In the genomic region with DNA sequence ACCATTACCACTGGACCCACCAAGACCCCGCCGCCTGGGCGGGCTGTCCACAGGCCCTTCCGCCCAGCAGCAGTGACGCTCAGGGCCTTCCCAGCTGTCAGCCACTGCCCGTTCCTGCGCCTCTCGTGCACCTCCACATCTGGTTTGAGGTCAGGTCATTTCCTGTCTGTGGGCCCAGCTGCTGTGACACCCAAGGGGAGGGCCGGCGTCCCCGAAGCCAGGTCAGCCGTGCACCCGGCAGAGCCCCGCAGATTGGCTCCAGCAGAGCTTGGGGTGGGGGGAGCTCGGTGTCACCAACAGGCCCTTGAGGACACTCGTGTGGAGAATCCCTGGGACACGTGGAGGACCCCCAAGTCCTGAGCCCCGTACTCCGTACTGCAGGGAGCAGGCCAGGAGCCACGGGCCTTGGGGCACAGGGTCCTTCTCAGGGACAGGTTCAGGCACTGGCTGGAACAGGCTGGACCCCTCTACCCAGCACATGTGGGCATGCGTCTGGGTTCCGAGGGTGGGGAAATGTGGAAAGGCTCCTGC, we compare ENCODE assay signal across 10 cellular contexts. TPM values are rescaled to one million over a fixed set of nuclear protein-coding genes. Genes with fewer than 3 reads are reported as not detected.
DNase-seq lines count a peak whose midpoint lies in the region; ATAC-seq, FAIRE-seq and TF ChIP-seq lines count a peak whose summit lies in the region.
"Had no signal": no experiment of that assay in that cellular context is flagged by ENCODE, and none has a peak within 500 bp of the region (broad histone marks: within the 10 kb centered on the region; RNA-seq: fewer than 3 reads in every experiment).

No MANE protein-coding gene starts in this region.

- no peak overlapping the region for H3K27ac ChIP-seq in CD8-positive, alpha-beta memory T cell (ENCODE audit: low read depth, low read length)
- H3K27ac ChIP-seq in IMR-90 (ENCODE audit: insufficient read depth, low read length) (no peak overlapping the region), H1 (ENCODE audit: low read depth, low read length) (no peak overlapping the region), substantia nigra (ENCODE audit: low read depth, low read length, poor library complexity, severe bottlenecking) (no peak overlapping the region)
- H3K27ac ChIP-seq: adrenal gland, GM23248 had no signal

- H3K4me2 ChIP-seq in IMR-90 (ENCODE audit: low read depth, low read length) (no peak overlapping the region), H1 (ENCODE audit: insufficient read depth in 1 of 2, low read depth in 2 of 2, low read length in 2 of 2) (no peak overlapping the region)

- peak overlapping the region in 4 of 8 donors; percentile 51 to 91 (median 70) for H3K27ac Mint-ChIP-seq in CD8-positive, alpha-beta memory T cell

- dilution Hi-C loops in IMR-90 (cut with HindIII; ENCODE audit: low sequenced_read_pairs, unreplicated experiment), result no loop called here

- BruUV-seq in IMR-90 (replicated peaks; lab: Mats Ljungman, UMichigan), result no TSS peak

- no peaks in the 10 kb centered on the region for H3K9me3 Mint-ChIP-seq in CD8-positive, alpha-beta memory T cell

- peaks cover 12 to 37% (median 19%) of the 10 kb centered on the region in 3 donors for H3K4me1 Mint-ChIP-seq in CD8-positive, alpha-beta memory T cell

- no peaks in the 10 kb centered on the region for H3K9me3 ChIP-seq in CD8-positive, alpha-beta memory T cell (ENCODE audit: low read length)
- H3K9me3 ChIP-seq in IMR-90 (ENCODE audit: control insufficient read depth, insufficient read depth, low read length) (no peaks in the 10 kb centered on the region), H1 (ENCODE audit: insufficient read depth in 2 of 2, low read depth in 1 of 2, low read length in 1 of 2) (no peaks in the 10 kb centered on the region)
- H3K9me3 ChIP-seq: adrenal gland, Caco-2 had no signal

- H2BK20ac ChIP-seq in IMR-90 (ENCODE audit: low read depth, low read length), result no peak overlapping the region
- H2BK20ac ChIP-seq in H1 (ENCODE audit: low read length), result no peak overlapping the region

- no peak overlapping the region for H2BK12ac ChIP-seq in H1 (ENCODE audit: low read depth, low read length)

- TF ChIP-seq EP300 in H1 (IDR thresholded peaks at IDR 0.05; ENCODE audit: borderline replicate concordance in 1 of 2, low read depth in 2 of 2, low read length in 2 of 2), result no peak

- no peak overlapping the region for H2BK120ac ChIP-seq in IMR-90 (ENCODE audit: low read depth, low read length)
- H2BK120ac ChIP-seq in H1 (replicated peaks; ENCODE audit: low read depth, low read length), result no peak overlapping the region

- H4K5ac ChIP-seq in IMR-90 (ENCODE audit: low read depth, low read length) (no peak overlapping the region), H1 (ENCODE audit: insufficient read length, low read depth, low read length) (no peak overlapping the region)

- in situ Hi-C loops in IMR-90 (cut with MboI; ENCODE audit: low sequenced_read_pairs), result no loop called here

- H2AK5ac ChIP-seq in IMR-90 (ENCODE audit: low read depth, low read length) (no peak overlapping the region), H1 (ENCODE audit: low read depth, low read length) (no peak overlapping the region)

- H3K14ac ChIP-seq in IMR-90 (replicated peaks; ENCODE audit: low read depth, low read length), result no peak overlapping the region
- no peak overlapping the region for H3K14ac ChIP-seq in H1 (ENCODE audit: insufficient read length)

- H3K9ac ChIP-seq in IMR-90 (ENCODE audit: low read depth, low read length), result no peak overlapping the region
- no peak overlapping the region for H3K9ac ChIP-seq in H1 (replicated peaks in 1 of 4; ENCODE audit: extremely low read depth in 1 of 4, low read depth in 3 of 4, low read length in 3 of 4)
- H3K9ac ChIP-seq: GM23248 had no signal

- TF ChIP-seq CTCF in IMR-90 (conservative IDR thresholded peaks at IDR 0.05; ENCODE audit: low read depth, low read length), result no peak
- TF ChIP-seq CTCF in H1 (IDR thresholded peaks at IDR 0.05; ENCODE audit: control extremely low read depth in 1 of 3, insufficient read depth in 1 of 3, low read depth in 1 of 3, low read length in 3 of 3), result no peak

- H3K9me1 ChIP-seq in IMR-90 (ENCODE audit: insufficient read depth, low read length), result no peaks in the 10 kb centered on the region

- H2AK9ac ChIP-seq in IMR-90 (replicated peaks; ENCODE audit: low read depth, low read length, poor library complexity), result peak overlapping the region; percentile 85

- H2BK5ac ChIP-seq in IMR-90 (ENCODE audit: low read depth, low read length, poor library complexity, severe bottlenecking) (no peak overlapping the region), H1 (ENCODE audit: low read depth, low read length) (no peak overlapping the region)

- H3K4ac ChIP-seq in IMR-90 (ENCODE audit: low read depth, low read length) (no peak overlapping the region), H1 (replicated peaks; ENCODE audit: insufficient read length, low read depth, low read length) (no peak overlapping the region)

- H3K23ac ChIP-seq in IMR-90 (ENCODE audit: low read depth, low read length) (no peak overlapping the region), H1 (ENCODE audit: insufficient read length) (no peak overlapping the region)

- H4K8ac ChIP-seq in IMR-90 (ENCODE audit: low read depth in 2 of 2, low read length in 2 of 2) (no peak overlapping the region), H1 (ENCODE audit: extremely low read depth, insufficient read depth, low read length) (no peak overlapping the region)

- H3K4me3 ChIP-seq in CD8-positive, alpha-beta memory T cell (ENCODE audit: low read length), result no peak overlapping the region
- no peak overlapping the region for H3K4me3 ChIP-seq in IMR-90 (ENCODE audit: insufficient read depth, low read depth, low read length)
- no peak overlapping the region for H3K4me3 ChIP-seq in H1 (ENCODE audit: extremely low read depth in 1 of 4, insufficient read depth in 2 of 4, low read depth in 3 of 4, low read length in 4 of 4)
- H3K4me3 ChIP-seq: adrenal gland, GM23248 had no signal

- H2AFZ ChIP-seq in IMR-90 (replicated peaks; ENCODE audit: low read length, poor library complexity) (no peak overlapping the region), H1 (ENCODE audit: low read length) (no peak overlapping the region)
- H2AFZ ChIP-seq: GM23248 had no signal

- H3K79me1 ChIP-seq in IMR-90 (ENCODE audit: low read depth in 1 of 2, low read length in 2 of 2) (peaks cover 5 to 20% of the 10 kb centered on the region in 2 experiments; a peak in 2 of 4 replicates), H1 (ENCODE audit: low read depth, low read length) (no peaks in the 10 kb centered on the region)

- H2BK15ac ChIP-seq in IMR-90 (ENCODE audit: low read depth, low read length) (no peak overlapping the region), H1 (ENCODE audit: low read length) (no peak overlapping the region)

- CTCF ChIA-PET in CD8-positive, alpha-beta memory T cell (lab: Charles Lee), result interaction anchor here (1.2 to 17.8 kb wide), 4 partner anchors 9 to 164 kb away, joined by 4 to 323 read pairs (median 58); partner anchors contain the start of gene CDK10
- CTCF ChIA-PET in IMR-90 (lab: Yijun Ruan, JAX) (no interaction called here), H1 (lab: Charles Lee; ENCODE audit: partially characterized antibody) (interaction anchor here (0.7 to 2.0 kb wide), 5 partner anchors 9 to 131 kb away, joined by 3 to 6 read pairs (median 3); partner anchors contain the start of gene CDK10)

- no peak for ATAC-seq in IMR-90 (ENCODE audit: low read depth)
- ATAC-seq in HG02852 (IDR thresholded peaks at IDR 0.05; ENCODE audit: unreplicated experiment), result no peak
- no peak for ATAC-seq in GM19035 (IDR thresholded peaks at IDR 0.05; ENCODE audit: unreplicated experiment)

- peaks cover 27% of the 10 kb centered on the region for H3K4me1 ChIP-seq in CD8-positive, alpha-beta memory T cell (ENCODE audit: insufficient read depth, low read length)
- peaks cover 7% of the 10 kb centered on the region for H3K4me1 ChIP-seq in IMR-90 (ENCODE audit: control insufficient read depth, insufficient read depth, low read length)
- H3K4me1 ChIP-seq in H1 (replicated peaks in 1 of 4; ENCODE audit: control insufficient read depth in 3 of 4, insufficient read depth in 4 of 4, low read length in 3 of 4), result peaks cover 0 to 11% (median 5%) of the 10 kb centered on the region in 4 experiments; a peak in 5 of 7 replicates

- no peak overlapping the region for H3K18ac ChIP-seq in IMR-90 (ENCODE audit: low read depth, low read length)
- no peak overlapping the region for H3K18ac ChIP-seq in H1 (ENCODE audit: extremely low read depth, low read length)

- TF ChIP-seq RAD21 in IMR-90 (IDR thresholded peaks at IDR 0.05; ENCODE audit: low read length) (no peak), H1 (IDR thresholded peaks at IDR 0.05 in 1 of 2, conservative IDR thresholded peaks at IDR 0.05 in 1 of 2; ENCODE audit: low read depth in 2 of 2, low read length in 2 of 2) (no peak)

- peaks cover 5% of the 10 kb centered on the region for H3K36me3 ChIP-seq in CD8-positive, alpha-beta memory T cell (ENCODE audit: insufficient read depth, low read length)
- H3K36me3 ChIP-seq in IMR-90 (ENCODE audit: control insufficient read depth, insufficient read depth, low read length) (peaks cover 40% of the 10 kb centered on the region), H1 (ENCODE audit: control insufficient read depth in 2 of 4, insufficient read depth in 4 of 4, low read length in 3 of 4) (peaks cover 3 to 35% (median 12%) of the 10 kb centered on the region in 4 experiments; a peak in 7 of 8 replicates)

- 71% methylated on average over 8 of the region's 22 CpGs; no CpG with 5 or more reads in 1 of the 2 experiments for WGBS in IMR-90 (ENCODE audit: extremely low coverage in 2 of 2, insufficient read length in 1 of 2), 2 experiments
- 86% methylated on average over 20 of the region's 22 CpGs; no CpG with 5 or more reads in 1 of the 2 experiments for WGBS in H1 (ENCODE audit: extremely low coverage in 1 of 2, insufficient coverage in 1 of 2, insufficient read length in 1 of 2, insufficient replicate concordance in 2 of 2, low coverage in 1 of 2, low lambda C conversion rate in 2 of 2, missing lambda C conversion rate in 1 of 2), 2 experiments

- FAIRE-seq in H1 (lab: Jason Lieb, UNC), result no peak
- FAIRE-seq: islet of Langerhans had no signal

- peaks cover 0 to 34% (median 0%) of the 10 kb centered on the region in 3 donors for H3K36me3 Mint-ChIP-seq in CD8-positive, alpha-beta memory T cell

- no peaks in the 10 kb centered on the region for H3K79me2 ChIP-seq in H1 (ENCODE audit: control insufficient read depth in 1 of 2, insufficient read depth in 2 of 2, low read length in 2 of 2)

- H4K91ac ChIP-seq in IMR-90 (ENCODE audit: insufficient read depth, low read depth, low read length), result no peak overlapping the region
- no peak overlapping the region for H4K91ac ChIP-seq in H1 (replicated peaks; ENCODE audit: insufficient read length, low read length)

- POLR2A ChIA-PET in CD8-positive, alpha-beta memory T cell (lab: Charles Lee), result no interaction called here
- POLR2A ChIA-PET in IMR-90 (lab: Charles Lee; ENCODE audit: unreplicated experiment), result no interaction called here
- POLR2A ChIA-PET in H1 (lab: Charles Lee; ENCODE audit: partially characterized antibody), result interaction anchor here (0.6 to 6.6 kb wide), 8 partner anchors 8 to 220 kb away, joined by 3 to 59 read pairs (median 6); partner anchors contain the start of genes CDK10, CPNE7 and VPS9D1

- intact Hi-C loops in IMR-90 (cut with micrococcal nuclease), result no loop called here

- peaks cover 32% of the 10 kb centered on the region for H4K20me1 ChIP-seq in IMR-90 (ENCODE audit: insufficient read depth, low read length)
- peaks cover 0 to 22% of the 10 kb centered on the region in 2 experiments for H4K20me1 ChIP-seq in H1 (replicated peaks in 1 of 2; ENCODE audit: control insufficient read depth in 1 of 2, insufficient read depth in 2 of 2, low read length in 2 of 2)

- H3K27me3 Mint-ChIP-seq in CD8-positive, alpha-beta memory T cell, result no peaks in the 10 kb centered on the region

- no peak overlapping the region for H3K56ac ChIP-seq in IMR-90 (ENCODE audit: extremely low read depth, insufficient read depth, low read length)
- no peak overlapping the region for H3K56ac ChIP-seq in H1 (replicated peaks; ENCODE audit: insufficient read length, low read depth, low read length)

- no peaks in the 10 kb centered on the region for H3K27me3 ChIP-seq in CD8-positive, alpha-beta memory T cell (ENCODE audit: insufficient read depth, low read length, poor library complexity, severe bottlenecking)
- no peaks in the 10 kb centered on the region for H3K27me3 ChIP-seq in IMR-90 (ENCODE audit: control insufficient read depth, insufficient read depth, low read length)
- H3K27me3 ChIP-seq in H1 (replicated peaks in 1 of 4; ENCODE audit: control insufficient read depth in 3 of 4, extremely low read depth in 1 of 4, insufficient read depth in 3 of 4, low read length in 3 of 4), result no peaks in the 10 kb centered on the region
- H3K27me3 ChIP-seq: adrenal gland had no signal

- DNase-seq in CD8-positive, alpha-beta memory T cell, result peak in 4 of 5 donors; percentile 20 to 72 (median 52)
- DNase-seq in IMR-90, result no peak
- DNase-seq in H1 (ENCODE audit: low read depth in 1 of 2, low spot score in 2 of 2), result no peak
- DNase-seq in substantia nigra (lab: John Stamatoyannopoulos, UW), result no peak
- DNase-seq: GM23248 had no signal

- H3K23me2 ChIP-seq in H1 (ENCODE audit: low read depth, low read length), result peaks cover 11% of the 10 kb centered on the region; the same call in 1 of the 2 replicates

- no peak for TF ChIP-seq POLR2A in IMR-90 (IDR thresholded peaks at IDR 0.05; ENCODE audit: low read depth, low read length)
- no peak for TF ChIP-seq POLR2A in H1 (IDR thresholded peaks at IDR 0.05; ENCODE audit: control extremely low read depth in 1 of 2, low read depth in 2 of 2, low read length in 2 of 2)

- H3K4me3 Mint-ChIP-seq in CD8-positive, alpha-beta memory T cell, result peak overlapping the region in 2 of 7 donors; percentile 44 to 61

RNA-seq across cellular contexts. Expression of gene SPATA2L, which starts 4.8 kb away (rescaled TPM):
- 1 to 10 TPM; 7.0 to 7.6 TPM for total RNA-seq in CD8-positive, alpha-beta memory T cell
- 10.3 TPM for polyA plus RNA-seq in CD8-positive, alpha-beta memory T cell
- total RNA-seq in IMR-90 (2012; rRNA removed), result 4.8 and 5.0 TPM in 2 replicates
- polyA plus RNA-seq in IMR-90 (2012; rRNA removed), result 6.9 and 8.8 TPM in 2 replicates
- polyA plus RNA-seq in IMR-90 (2012; cell fraction: cytosol; rRNA removed), result 11.7 and 14.7 TPM in 2 replicates
- 5.4 and 20.5 TPM in 2 replicates for polyA plus RNA-seq in IMR-90 (2012; cell fraction: nucleus; rRNA removed; ENCODE audit: low replicate concordance)
- total RNA-seq in H1 (2021; fragmentation: NEBNext Ultra II Directional; extraction: Animal tissue kit (Norgen Biotek cat#: 25700)), result 12.5 and 12.7 TPM in 2 replicates
- polyA plus RNA-seq in H1 (2011; rRNA removed), result 9.3 and 17.7 TPM in 2 replicates
- 13.4 TPM for polyA plus RNA-seq in H1 (2011; cell fraction: cytosol; rRNA removed)
- 16.3 TPM for polyA plus RNA-seq in H1 (2011; cell fraction: nucleus; rRNA removed)
- polyA plus RNA-seq in H1 (2012, experiment 1 of 2), result 5.2 to 10.1 TPM (median 9.8 TPM) in 4 replicates
- 10.5 TPM for polyA plus RNA-seq in H1 (2012, experiment 2 of 2)
- polyA plus RNA-seq in H1 (2013, experiment 1 of 2), result 5.4 TPM
- polyA plus RNA-seq in H1 (2013, experiment 2 of 2), result 4.9 TPM
- polyA minus RNA-seq in H1 (2011; rRNA and poly(A)+ RNA removed), result 3.4 and 3.5 TPM in 2 replicates
- 9.9 TPM for polyA minus RNA-seq in H1 (2011; cell fraction: cytosol; rRNA and poly(A)+ RNA removed)
- polyA minus RNA-seq in H1 (2011; cell fraction: nucleus; rRNA and poly(A)+ RNA removed), result 16.0 TPM

RNA-seq across cellular contexts. Expression of gene CDK10, which starts 10.2 kb away (rescaled TPM):
- total RNA-seq in CD8-positive, alpha-beta memory T cell, result 10 to 100 TPM; 74.8 to 79.0 TPM
- polyA plus RNA-seq in CD8-positive, alpha-beta memory T cell, result 31.8 TPM
- total RNA-seq in IMR-90 (2012; rRNA removed), result 18.6 and 19.5 TPM in 2 replicates
- polyA plus RNA-seq in IMR-90 (2012; rRNA removed), result 61.8 and 65.3 TPM in 2 replicates
- 36.5 and 41.9 TPM in 2 replicates for polyA plus RNA-seq in IMR-90 (2012; cell fraction: cytosol; rRNA removed)
- 292 and 559 TPM in 2 replicates for polyA plus RNA-seq in IMR-90 (2012; cell fraction: nucleus; rRNA removed; ENCODE audit: low replicate concordance)
- total RNA-seq in H1 (2021; fragmentation: NEBNext Ultra II Directional; extraction: Animal tissue kit (Norgen Biotek cat#: 25700)), result 76.8 and 83.9 TPM in 2 replicates
- 49.5 and 87.5 TPM in 2 replicates for polyA plus RNA-seq in H1 (2011; rRNA removed)
- polyA plus RNA-seq in H1 (2011; cell fraction: cytosol; rRNA removed), result 91.7 TPM
- polyA plus RNA-seq in H1 (2011; cell fraction: nucleus; rRNA removed), result 406 TPM
- 82.0 to 144 TPM (median 116 TPM) in 4 replicates for polyA plus RNA-seq in H1 (2012, experiment 1 of 2)
- polyA plus RNA-seq in H1 (2012, experiment 2 of 2), result 45.2 TPM
- 49.2 TPM for polyA plus RNA-seq in H1 (2013, experiment 1 of 2)
- polyA plus RNA-seq in H1 (2013, experiment 2 of 2), result 43.1 TPM
- polyA minus RNA-seq in H1 (2011; rRNA and poly(A)+ RNA removed), result 36.6 and 43.1 TPM in 2 replicates
- 64.7 TPM for polyA minus RNA-seq in H1 (2011; cell fraction: cytosol; rRNA and poly(A)+ RNA removed)
- 58.6 TPM for polyA minus RNA-seq in H1 (2011; cell fraction: nucleus; rRNA and poly(A)+ RNA removed)

RNA-seq across cellular contexts. Expression of gene VPS9D1, which starts 24.0 kb away (rescaled TPM):
- 1 to 10 TPM; 3.7 to 4.0 TPM for total RNA-seq in CD8-positive, alpha-beta memory T cell
- polyA plus RNA-seq in CD8-positive, alpha-beta memory T cell, result 1.6 TPM
- total RNA-seq in IMR-90 (2012; rRNA removed), result 1.8 and 1.9 TPM in 2 replicates
- polyA plus RNA-seq in IMR-90 (2012; rRNA removed) (20.3 and 27.0 TPM in 2 replicates), H1 (2011; rRNA removed) (2.9 and 6.0 TPM in 2 replicates)
- 11.0 and 11.5 TPM in 2 replicates for polyA plus RNA-seq in IMR-90 (2012; cell fraction: cytosol; rRNA removed)
- 98.5 and 189 TPM in 2 replicates for polyA plus RNA-seq in IMR-90 (2012; cell fraction: nucleus; rRNA removed; ENCODE audit: low replicate concordance)
- total RNA-seq in H1 (2021; fragmentation: NEBNext Ultra II Directional; extraction: Animal tissue kit (Norgen Biotek cat#: 25700)), result 5.4 and 5.8 TPM in 2 replicates
- polyA plus RNA-seq in H1 (2011; cell fraction: cytosol; rRNA removed), result 4.7 TPM
- 26.8 TPM for polyA plus RNA-seq in H1 (2011; cell fraction: nucleus; rRNA removed)
- polyA plus RNA-seq in H1 (2012, experiment 1 of 2), result 3.1 to 5.6 TPM (median 5.0 TPM) in 4 replicates
- 3.6 TPM for polyA plus RNA-seq in H1 (2012, experiment 2 of 2)
- 2.7 TPM for polyA plus RNA-seq in H1 (2013, experiment 1 of 2)
- polyA plus RNA-seq in H1 (2013, experiment 2 of 2), result 2.2 TPM
- 1.1 and 1.4 TPM in 2 replicates for polyA minus RNA-seq in H1 (2011; rRNA and poly(A)+ RNA removed)
- polyA minus RNA-seq in H1 (2011; cell fraction: cytosol; rRNA and poly(A)+ RNA removed), result 1.8 TPM
- 4.0 TPM for polyA minus RNA-seq in H1 (2011; cell fraction: nucleus; rRNA and poly(A)+ RNA removed)

RNA-seq across cellular contexts. Expression of gene ZNF276, which starts 24.7 kb away (rescaled TPM):
- total RNA-seq in CD8-positive, alpha-beta memory T cell, result 10 to 100 TPM; 35.6 to 36.6 TPM
- polyA plus RNA-seq in CD8-positive, alpha-beta memory T cell, result 47.3 TPM
- total RNA-seq in IMR-90 (2012; rRNA removed), result 4.1 and 4.2 TPM in 2 replicates
- polyA plus RNA-seq in IMR-90 (2012; rRNA removed) (18.6 and 19.1 TPM in 2 replicates), H1 (2011; rRNA removed) (6.4 and 10.0 TPM in 2 replicates)
- 4.2 and 9.3 TPM in 2 replicates for polyA plus RNA-seq in IMR-90 (2012; cell fraction: cytosol; rRNA removed)
- polyA plus RNA-seq in IMR-90 (2012; cell fraction: nucleus; rRNA removed; ENCODE audit: low replicate concordance), result 87.7 and 168 TPM in 2 replicates
- 9.3 and 9.6 TPM in 2 replicates for total RNA-seq in H1 (2021; fragmentation: NEBNext Ultra II Directional; extraction: Animal tissue kit (Norgen Biotek cat#: 25700))
- polyA plus RNA-seq in H1 (2011; cell fraction: cytosol; rRNA removed), result 8.0 TPM
- 32.3 TPM for polyA plus RNA-seq in H1 (2011; cell fraction: nucleus; rRNA removed)
- polyA plus RNA-seq in H1 (2012, experiment 1 of 2), result 7.8 to 13.8 TPM (median 13.0 TPM) in 4 replicates
- polyA plus RNA-seq in H1 (2012, experiment 2 of 2), result 3.1 TPM
- 3.9 TPM for polyA plus RNA-seq in H1 (2013, experiment 1 of 2)
- polyA plus RNA-seq in H1 (2013, experiment 2 of 2), result 3.3 TPM
- polyA minus RNA-seq in H1 (2011; rRNA and poly(A)+ RNA removed), result 4.4 and 6.2 TPM in 2 replicates
- polyA minus RNA-seq in H1 (2011; cell fraction: cytosol; rRNA and poly(A)+ RNA removed), result 11.2 TPM
- polyA minus RNA-seq in H1 (2011; cell fraction: nucleus; rRNA and poly(A)+ RNA removed), result 11.4 TPM

RNA-seq across cellular contexts. Expression of gene SPATA33, which starts 39.0 kb away (rescaled TPM):
- 10 to 100 TPM; 16.9 TPM for total RNA-seq in CD8-positive, alpha-beta memory T cell
- 2.3 TPM for polyA plus RNA-seq in CD8-positive, alpha-beta memory T cell
- 0.90 and 1.1 TPM in 2 replicates for total RNA-seq in IMR-90 (2012; rRNA removed)
- polyA plus RNA-seq in IMR-90 (2012; rRNA removed) (3.2 and 3.4 TPM in 2 replicates), H1 (2011; rRNA removed) (5.4 and 8.4 TPM in 2 replicates)
- polyA plus RNA-seq in IMR-90 (2012; cell fraction: cytosol; rRNA removed), result 1.8 and 2.4 TPM in 2 replicates
- 7.6 and 17.1 TPM in 2 replicates for polyA plus RNA-seq in IMR-90 (2012; cell fraction: nucleus; rRNA removed; ENCODE audit: low replicate concordance)
- total RNA-seq in H1 (2021; fragmentation: NEBNext Ultra II Directional; extraction: Animal tissue kit (Norgen Biotek cat#: 25700)), result 13.5 and 16.9 TPM in 2 replicates
- polyA plus RNA-seq in H1 (2011; cell fraction: cytosol; rRNA removed), result 6.2 TPM
- 7.4 TPM for polyA plus RNA-seq in H1 (2011; cell fraction: nucleus; rRNA removed)
- 6.9 to 11.5 TPM (median 10.4 TPM) in 4 replicates for polyA plus RNA-seq in H1 (2012, experiment 1 of 2)
- polyA plus RNA-seq in H1 (2012, experiment 2 of 2), result 7.0 TPM
- polyA plus RNA-seq in H1 (2013, experiment 1 of 2), result 14.6 TPM
- polyA plus RNA-seq in H1 (2013, experiment 2 of 2), result 15.6 TPM
- polyA minus RNA-seq in H1 (2011; rRNA and poly(A)+ RNA removed), result 6.0 TPM in 2 replicates
- polyA minus RNA-seq in H1 (2011; cell fraction: cytosol; rRNA and poly(A)+ RNA removed), result 11.2 TPM
- 8.0 TPM for polyA minus RNA-seq in H1 (2011; cell fraction: nucleus; rRNA and poly(A)+ RNA removed)

Comparison
In these comparisons a context has a peak if more than half of its experiments do, and no peak if none do; other contexts are left out.
1. DNase-seq: peak in CD8-positive, alpha-beta memory T cell (4 of 5); none in IMR-90 (single experiment), H1 (0 of 2) and substantia nigra (0 of 49).